In the genomic region with DNA sequence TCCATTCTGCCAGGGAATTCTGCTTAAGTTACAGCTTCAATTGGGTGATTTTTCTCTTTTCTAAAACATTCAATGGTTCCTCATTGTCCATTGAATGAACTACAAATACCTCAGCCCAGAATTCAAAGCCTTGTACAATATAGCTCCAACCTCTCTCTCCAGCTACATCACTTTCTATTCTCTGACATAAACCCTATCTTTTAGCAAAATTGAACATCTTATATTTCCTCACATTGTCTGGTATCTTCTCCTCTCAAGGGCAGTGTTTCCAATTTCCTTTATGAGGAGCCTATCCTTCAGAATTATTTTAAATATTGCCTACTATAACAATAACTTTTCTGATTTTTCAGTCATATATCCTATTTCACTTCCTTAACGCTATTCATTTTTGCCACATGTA, we compare ENCODE assay signal across 22 cellular contexts.
DNase-seq lines count a peak whose midpoint lies in the region; ATAC-seq, FAIRE-seq and TF ChIP-seq lines count a peak whose summit lies in the region.
"Had no signal": no experiment of that assay in that cellular context is flagged by ENCODE, and none has a peak within 500 bp of the region (broad histone marks: within the 10 kb centered on the region; RNA-seq: fewer than 3 reads in every experiment).

No MANE protein-coding gene starts in this region.

- H3K9me3 Mint-ChIP-seq in GM23338: no peaks in the 10 kb centered on the region; the same call in 2 of the 3 replicates
- H3K9me3 Mint-ChIP-seq: CD4-positive, alpha-beta T cell; CD8-positive, alpha-beta T cell had no signal

- FAIRE-seq in K562 (lab: Jason Lieb, UNC): no peak
- FAIRE-seq: A204.1, D721Med, G401.6, GM12891, GM19239 had no signal

- H3K27ac ChIP-seq in GM23338 (ENCODE audit: low read depth): no peak overlapping the region
- H3K27ac ChIP-seq in K562 (ENCODE audit: extremely low read depth, low read depth, low read length): no peak overlapping the region
- H3K27ac ChIP-seq in neuronal stem cell (replicated peaks; ENCODE audit: low read length): no peak overlapping the region
- H3K27ac ChIP-seq: BLaER1 treated with 17β-estradiol and CSF1 and Interleukin-3, amounts not matched to agents 10 nM and 100 nM; C4-2B had no signal

- H4K91ac ChIP-seq in neuronal stem cell (ENCODE audit: low read depth, low read length, poor library complexity): no peak overlapping the region

- H3K4me3 Mint-ChIP-seq in GM23338: no peak overlapping the region
- H3K4me3 Mint-ChIP-seq: B cell; CD4-positive, alpha-beta T cell; CD8-positive, alpha-beta T cell had no signal

- 6% methylated on average over 1 of the region's 1 CpG for WGBS in K562 (ENCODE audit: insufficient coverage, low coverage, missing lambda C conversion rate)
- WGBS in neuronal stem cell (ENCODE audit: extremely low coverage in 2 of 2, insufficient read length in 2 of 2, insufficient replicate concordance in 1 of 2), 2 donors: no CpG with 5 or more reads among the region's 1 CpG

- H3K4me2 ChIP-seq in GM23338 (no peak overlapping the region), K562 (ENCODE audit: insufficient read depth, low read length) (no peak overlapping the region), neuronal stem cell (ENCODE audit: insufficient read depth, low read length, poor library complexity, severe bottlenecking) (no peak overlapping the region)
- H3K4me2 ChIP-seq: BLaER1 treated with 17β-estradiol and CSF1 and Interleukin-3, amounts not matched to agents 10 nM and 100 nM had no signal

- no peak overlapping the region for H3K4ac ChIP-seq in neuronal stem cell (ENCODE audit: low read length)

- no peaks in the 10 kb centered on the region for H3K36me3 Mint-ChIP-seq in GM23338 (ENCODE audit: low read depth)
- H3K36me3 Mint-ChIP-seq: CD8-positive, alpha-beta T cell had no signal

- no TSS peak for BruUV-seq in K562 (replicated peaks; lab: Mats Ljungman, UMichigan)

- no peak overlapping the region for H2BK120ac ChIP-seq in neuronal stem cell (ENCODE audit: low read depth, low read length)

- H3K79me2 ChIP-seq in GM23338 (replicated peaks; ENCODE audit: insufficient read depth) (no peaks in the 10 kb centered on the region), K562 (ENCODE audit: control insufficient read depth, insufficient read depth, low read length) (no peaks in the 10 kb centered on the region)

- DNase-seq in GM23338 (ENCODE audit: low spot score): no peak
- DNase-seq in K562 (ENCODE audit: extremely low read depth in 1 of 4, low spot score in 3 of 4): no peak
- DNase-seq in neuronal stem cell (ENCODE audit: low spot score): no peak
- no peak for DNase-seq in NCI-H2196 (lab: John Stamatoyannopoulos, UW; ENCODE audit: unreplicated experiment)
- no peak for DNase-seq in NCI-H1048 (lab: John Stamatoyannopoulos, UW)
- DNase-seq: 8988T; AML-193; Calu3; CD4-positive, alpha-beta T cell; CD8-positive, alpha-beta T cell; DMS79 treated with DMSO at 0.1 percent for 48 hours; GF-D8 had no signal

- H3K27me3 ChIP-seq in GM23338 (ENCODE audit: insufficient read depth) (no peaks in the 10 kb centered on the region), K562 (ENCODE audit: control insufficient read depth in 2 of 2, insufficient read depth in 2 of 2, low read length in 2 of 2) (no peaks in the 10 kb centered on the region), neuronal stem cell (ENCODE audit: control insufficient read depth in 3 of 3, insufficient read depth in 3 of 3, low read depth in 1 of 3, low read length in 3 of 3) (no peaks in the 10 kb centered on the region)
- H3K27me3 ChIP-seq: BLaER1 treated with 17β-estradiol and CSF1 and Interleukin-3, amounts not matched to agents 10 nM and 100 nM had no signal

- no peak overlapping the region for H2BK15ac ChIP-seq in neuronal stem cell (ENCODE audit: low read length)

- no peak overlapping the region for H3K18ac ChIP-seq in neuronal stem cell (ENCODE audit: low read length)

- no peak overlapping the region for H2BK5ac ChIP-seq in neuronal stem cell (ENCODE audit: low read length)

- no peaks in the 10 kb centered on the region for H3K79me1 ChIP-seq in neuronal stem cell (ENCODE audit: low read depth, low read length)

- H2AFZ ChIP-seq in GM23338 (0 out of 2 replicates have a peak overlapping the region, but pooled peaks have one; percentile 39), K562 (ENCODE audit: low read depth, low read length) (0 out of 2 replicates have a peak overlapping the region, but pooled peaks have one; percentile 33), neuronal stem cell (ENCODE audit: low read length) (peak overlapping the region; percentile 48)

- H3K4me1 Mint-ChIP-seq in GM23338: 0 out of 3 replicates have a peak, but pooled peaks cover 7% of the 10 kb centered on the region
- H3K4me1 Mint-ChIP-seq: B cell had no signal

- no peak for TF ChIP-seq CTCF in GM23338 (conservative IDR thresholded peaks at IDR 0.05; ENCODE audit: low read depth in 2 of 2)
- TF ChIP-seq CTCF in K562 (IDR thresholded peaks at IDR 0.05 in 2 of 3, conservative IDR thresholded peaks at IDR 0.05 in 1 of 3; ENCODE audit: insufficient read depth in 2 of 3, low read depth in 1 of 3, low read length in 3 of 3): no peak

- H4K8ac ChIP-seq in neuronal stem cell (ENCODE audit: low read depth, low read length): no peak overlapping the region

- H3K14ac ChIP-seq in neuronal stem cell (ENCODE audit: low read length): no peak overlapping the region

- H3K9me2 ChIP-seq in GM23338 (ENCODE audit: insufficient read depth): no peaks in the 10 kb centered on the region

- intact Hi-C loops in K562 (cut with micrococcal nuclease): no loop called here

- no peaks in the 10 kb centered on the region for H3K36me3 ChIP-seq in GM23338 (ENCODE audit: insufficient read depth)
- no peaks in the 10 kb centered on the region for H3K36me3 ChIP-seq in K562 (ENCODE audit: control insufficient read depth, insufficient read depth, low read length)
- no peaks in the 10 kb centered on the region for H3K36me3 ChIP-seq in neuronal stem cell (replicated peaks in 1 of 2; ENCODE audit: control insufficient read depth in 2 of 2, insufficient read depth in 2 of 2, low read length in 2 of 2)
- H3K36me3 ChIP-seq: BLaER1 treated with 17β-estradiol and CSF1 and Interleukin-3, amounts not matched to agents 10 nM and 100 nM had no signal

- no peak for TF ChIP-seq EP300 in K562 (IDR thresholded peaks at IDR 0.05; ENCODE audit: low read length)

- no peaks in the 10 kb centered on the region for H3F3A ChIP-seq in GM23338 (replicated peaks; ENCODE audit: low read depth)

- TF ChIP-seq POLR2A in K562 (conservative IDR thresholded peaks at IDR 0.05): no peak

- POLR2A ChIA-PET in K562 (lab: Yijun Ruan, JAX): interaction anchor here (0.7 to 0.9 kb wide), 2 partner anchors 113 to 612 kb away, joined by 3 read pairs; no protein-coding TSS in a partner anchor

- no peaks in the 10 kb centered on the region for H3K9me3 ChIP-seq in K562 (replicated peaks; ENCODE audit: control insufficient read depth, insufficient read depth, low read depth, low read length)
- H3K9me3 ChIP-seq in neuronal stem cell (replicated peaks in 1 of 2; ENCODE audit: control insufficient read depth in 2 of 2, insufficient read depth in 1 of 2, low read depth in 1 of 2, low read length in 2 of 2): no peaks in the 10 kb centered on the region
- H3K9me3 ChIP-seq: BLaER1 treated with 17β-estradiol and CSF1 and Interleukin-3, amounts not matched to agents 10 nM and 100 nM; Caco-2 had no signal

- in situ Hi-C loops in K562 (cut with MboI): no loop called here

- no peaks in the 10 kb centered on the region for H3K27me3 Mint-ChIP-seq in GM23338 (ENCODE audit: insufficient read depth, low read depth, poor library complexity)
- H3K27me3 Mint-ChIP-seq: B cell; CD4-positive, alpha-beta T cell had no signal

- no peak overlapping the region for H2AK5ac ChIP-seq in neuronal stem cell (ENCODE audit: low read depth, low read length)

- H3K27ac Mint-ChIP-seq in GM23338: no peak overlapping the region
- H3K27ac Mint-ChIP-seq: B cell; CD4-positive, alpha-beta T cell; CD8-positive, alpha-beta T cell had no signal

- H3K9ac ChIP-seq in K562 (ENCODE audit: insufficient read depth in 1 of 2, low read depth in 2 of 2, low read length in 2 of 2) (no peak overlapping the region), neuronal stem cell (ENCODE audit: low read depth, low read length, poor library complexity) (no peak overlapping the region)
- H3K9ac ChIP-seq: BLaER1 treated with 17β-estradiol and CSF1 and Interleukin-3, amounts not matched to agents 10 nM and 100 nM had no signal

- H3K4me3 ChIP-seq in GM23338: no peak overlapping the region
- no peak overlapping the region for H3K4me3 ChIP-seq in K562
- no peak overlapping the region for H3K4me3 ChIP-seq in neuronal stem cell (ENCODE audit: low read length in 2 of 2)
- H3K4me3 ChIP-seq: BLaER1 treated with 17β-estradiol and CSF1 and Interleukin-3, amounts not matched to agents 10 nM and 100 nM had no signal

- ATAC-seq in GM23338: no peak
- ATAC-seq in K562: no peak
- no peak for ATAC-seq in GM21825 (IDR thresholded peaks at IDR 0.05; ENCODE audit: unreplicated experiment)
- ATAC-seq: CD8-positive, alpha-beta T cell had no signal

- no peaks in the 10 kb centered on the region for H3K9me1 ChIP-seq in K562 (ENCODE audit: control insufficient read depth, insufficient read depth, low read length)

- H4K20me1 ChIP-seq in GM23338 (replicated peaks; ENCODE audit: insufficient read depth) (no peaks in the 10 kb centered on the region), K562 (replicated peaks; ENCODE audit: control insufficient read depth, insufficient read depth, low read length) (no peaks in the 10 kb centered on the region)
- H4K20me1 ChIP-seq: BLaER1 treated with 17β-estradiol and CSF1 and Interleukin-3, amounts not matched to agents 10 nM and 100 nM had no signal

- no peak for TF ChIP-seq RAD21 in K562 (CRISPR knock-in tag; conservative IDR thresholded peaks at IDR 0.05 in 1 of 2, IDR thresholded peaks at IDR 0.05 in 1 of 2)

- CTCF ChIA-PET in K562 (lab: Yijun Ruan, JAX; ENCODE audit: low intra/inter-chr PET ratio): no interaction called here

- H2BK12ac ChIP-seq in neuronal stem cell (ENCODE audit: low read length): no peak overlapping the region

- no peak overlapping the region for H3K23ac ChIP-seq in neuronal stem cell (ENCODE audit: low read depth, low read length, poor library complexity)

- H3K4me1 ChIP-seq in GM23338 (ENCODE audit: insufficient read depth) (no peaks in the 10 kb centered on the region; the same call in 1 of the 2 replicates), K562 (replicated peaks in 1 of 2; ENCODE audit: control insufficient read depth in 2 of 2, insufficient read depth in 2 of 2, low read length in 2 of 2) (no peaks in the 10 kb centered on the region), neuronal stem cell (ENCODE audit: control insufficient read depth in 2 of 2, insufficient read depth in 1 of 2, low read depth in 1 of 2, low read length in 2 of 2) (no peaks in the 10 kb centered on the region)
- H3K4me1 ChIP-seq: BLaER1 treated with 17β-estradiol and CSF1 and Interleukin-3, amounts not matched to agents 10 nM and 100 nM; Caco-2 had no signal

TF ChIP-seq in GM23338, 12 proteins besides CTCF, POLR2A, EP300 and RAD21 (continues in another document):
- TF ChIP-seq EZH2phosphoT487 (IDR thresholded peaks at IDR 0.05; ENCODE audit: unreplicated experiment) (no peak), JUNB (IDR thresholded peaks at IDR 0.05; ENCODE audit: unreplicated experiment) (no peak)

TF ChIP-seq in K562, 482 proteins besides CTCF, POLR2A, EP300 and RAD21 (continues in another document):
- TF ChIP-seq ZNF717 (CRISPR knock-in tag; IDR thresholded peaks at IDR 0.05): no peak
- no peak for TF ChIP-seq ZNF408 (CRISPR knock-in tag; IDR thresholded peaks at IDR 0.05; ENCODE audit: low read depth)
- TF ChIP-seq JUNB (CRISPR knock-in tag; conservative IDR thresholded peaks at IDR 0.05): no peak
